Comparison of ENCODE assay signal across 27 cellular contexts in the genomic region with DNA sequence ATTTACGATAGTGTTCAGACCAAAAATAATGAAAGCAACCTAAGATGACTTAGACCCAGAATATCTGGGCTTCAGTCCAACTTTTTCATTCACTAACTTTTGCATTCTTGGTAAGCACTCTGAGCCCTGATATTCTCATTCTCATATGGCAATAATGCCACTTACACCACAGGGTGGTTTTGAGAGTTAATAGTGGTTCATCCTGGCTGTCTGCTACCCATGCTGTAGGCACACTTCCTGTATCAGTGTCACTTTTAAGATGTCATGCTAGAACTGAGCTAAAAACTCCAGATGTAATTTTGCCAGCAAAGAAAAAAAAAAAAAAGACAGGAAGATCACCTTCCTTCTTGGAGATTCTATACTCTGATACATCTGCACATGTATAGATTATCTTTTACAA.
"Had no signal": no experiment of that assay in that cellular context is flagged by ENCODE, and none has a peak within 500 bp of the region (broad histone marks: within the 10 kb centered on the region; RNA-seq: fewer than 3 reads in every experiment).

No MANE protein-coding gene starts in this region.

- ATAC-seq: activated CD4-positive, CD25-positive, alpha-beta regulatory T cell treated with anti-CD3 and anti-CD28 coated beads, Interleukin-2, amount 50 U/mL, for 24 hours; activated naive CD8-positive, alpha-beta T cell treated with anti-CD3 and anti-CD28 coated beads, Interleukin-2, amount 50 U/mL, for 24 hours; activated T-cell treated with anti-CD3 and anti-CD28 coated beads, Interleukin-2, amount 50 U/mL, for 4 hours had no signal

- H2AFZ ChIP-seq: PC-9 had no signal

- DNase-seq: activated CD4-positive, alpha-beta memory T cell treated with anti-CD3 and anti-CD28 coated beads for 36 hours; activated CD4-positive, alpha-beta T cell treated with anti-CD3 and anti-CD28 coated beads for 4 hours; activated CD4-positive, alpha-beta T cell treated with anti-CD3 and anti-CD28 coated beads, Interleukin-2, amount 50 U/mL, for 1 hour; activated CD8-positive, alpha-beta memory T cell treated with anti-CD3 and anti-CD28 coated beads, Interleukin-2, amount 50 U/mL, for 4 hours; activated gamma-delta T cell treated with Interleukin-2 at 50 U/mL for 16 hours; activated naive CD4-positive, alpha-beta T cell treated with anti-CD3 and anti-CD28 coated beads for 36 hours; activated naive CD8-positive, alpha-beta T cell treated with anti-CD3 and anti-CD28 coated beads, Interleukin-2, amount 50 U/mL, for 24 hours; activated T-cell treated with anti-CD3 and anti-CD28 coated beads for 4 hours; activated T-cell treated with anti-CD3 and anti-CD28 coated beads, Interleukin-2, amount 50 U/mL, for 4 hours; anterior cingulate cortex; central memory CD4-positive, alpha-beta T cell; Kasumi-1; KG1; NCI-H1105; NCI-H1417 treated with DMSO at 0.1 percent for 48 hours; NCI-H187 treated with DMSO at 0.1 percent for 48 hours; NCI-H2081; NCI-H2171 treated with DMSO at 0.1 percent for 48 hours; NCI-H2227 treated with DMSO at 0.1 percent for 48 hours; NCI-H446; NCI-H524; NCI-H69; NCI-H82; PC-9; Right ventricle myocardium superior; T1000 had no signal

- H3K4me2 ChIP-seq: PC-9 had no signal

- H3K27ac ChIP-seq: PC-9 had no signal

- H3K4me3 ChIP-seq: PC-9 had no signal
